27 cellular contexts compared by ENCODE assay signal in the genomic region with DNA sequence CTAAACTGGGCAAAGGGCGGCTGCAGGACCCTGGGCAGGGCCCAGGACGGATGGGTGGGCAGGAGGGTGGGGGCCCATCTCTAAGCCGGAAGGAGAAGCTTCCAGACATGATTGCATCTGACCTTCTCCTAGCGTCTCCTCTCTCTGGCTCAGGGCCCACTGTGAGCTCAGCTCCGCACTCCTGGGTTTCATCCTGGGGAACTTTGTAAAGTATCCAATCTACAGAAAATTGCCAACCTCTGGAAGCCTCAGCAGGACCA.
"Had no signal": no experiment of that assay in that cellular context is flagged by ENCODE, and none has a peak within 500 bp of the region (broad histone marks: within the 10 kb centered on the region; RNA-seq: fewer than 3 reads in every experiment).

No MANE protein-coding gene starts in this region.

- H3K9me3 ChIP-seq: esophagus muscularis mucosa, gastrocnemius medialis had no signal

- H3K27ac ChIP-seq: brain microvascular endothelial cell, esophagus muscularis mucosa, foreskin keratinocyte, gastrocnemius medialis had no signal

- FAIRE-seq: astrocyte, bronchial epithelial cell, colon had no signal

- DNase-seq: activated CD4-positive, alpha-beta memory T cell treated with anti-CD3 and anti-CD28 coated beads for 36 hours; activated CD4-positive, alpha-beta T cell treated with anti-CD3 and anti-CD28 coated beads for 36 hours; activated CD4-positive, alpha-beta T cell treated with anti-CD3 and anti-CD28 coated beads, Interleukin-2, amount 10 ng/mL, durations not matched to agents 24 days and 14 days; activated CD4-positive, CD25-positive, alpha-beta regulatory T cell; activated CD4-positive, CD25-positive, alpha-beta regulatory T cell treated with anti-CD3 and anti-CD28 coated beads, Interleukin-2, amount 50 U/mL, for 72 hours; activated CD8-positive, alpha-beta memory T cell treated with anti-CD3 and anti-CD28 coated beads, Interleukin-2, amount 10 ng/mL, durations not matched to agents 7 days and 5 days; activated CD8-positive, alpha-beta memory T cell treated with anti-CD3 and anti-CD28 coated beads, Interleukin-2, amount 50 U/mL, for 4 hours; activated CD8-positive, alpha-beta T cell treated with anti-CD3 and anti-CD28 coated beads, Interleukin-2, amount 10 ng/mL, durations not matched to agents 7 days and 5 days; activated effector memory CD4-positive, alpha-beta T cell treated with anti-CD3 and anti-CD28 coated beads, Interleukin-2, amount 50 U/mL, for 16 hours; activated naive CD4-positive, alpha-beta T cell treated with anti-CD3 and anti-CD28 coated beads for 36 hours; activated naive CD8-positive, alpha-beta T cell treated with anti-CD3 and anti-CD28 coated beads, Interleukin-2, amount 10 ng/mL, durations not matched to agents 7 days and 5 days; activated T-cell treated with anti-CD3 and anti-CD28 coated beads, Interleukin-2, amount 50 U/mL, for 1 hour; activated T-cell treated with anti-CD3 and anti-CD28 coated beads, Interleukin-2, amount 50 U/mL, for 48 hours; brain microvascular endothelial cell; caudate nucleus; cortex of kidney; dermis blood vessel endothelial cell; effector CD4-positive, alpha-beta T cell; effector memory CD8-positive, alpha-beta T cell; erythroblast; foreskin keratinocyte; gastrocnemius medialis; T-helper 2 cell had no signal

- H3K4me3 ChIP-seq: esophagus muscularis mucosa, gastrocnemius medialis had no signal

- ATAC-seq: activated CD4-positive, alpha-beta T cell treated with anti-CD3 and anti-CD28 coated beads for 36 hours; activated CD8-positive, alpha-beta memory T cell treated with anti-CD3 and anti-CD28 coated beads, Interleukin-2, amount 10 ng/mL, durations not matched to agents 7 days and 5 days; activated CD8-positive, alpha-beta T cell treated with anti-CD3 and anti-CD28 coated beads, Interleukin-2, amount 10 ng/mL, durations not matched to agents 7 days and 5 days; effector memory CD8-positive, alpha-beta T cell; foreskin keratinocyte; gastrocnemius medialis had no signal

- H3K36me3 ChIP-seq: brain microvascular endothelial cell, esophagus muscularis mucosa, gastrocnemius medialis had no signal

- H3K27me3 ChIP-seq: brain microvascular endothelial cell, gastrocnemius medialis had no signal

- H3K4me1 ChIP-seq: esophagus muscularis mucosa, foreskin keratinocyte, gastrocnemius medialis had no signal
